Comparison of ENCODE assay signal across 8 cellular contexts in the genomic region with DNA sequence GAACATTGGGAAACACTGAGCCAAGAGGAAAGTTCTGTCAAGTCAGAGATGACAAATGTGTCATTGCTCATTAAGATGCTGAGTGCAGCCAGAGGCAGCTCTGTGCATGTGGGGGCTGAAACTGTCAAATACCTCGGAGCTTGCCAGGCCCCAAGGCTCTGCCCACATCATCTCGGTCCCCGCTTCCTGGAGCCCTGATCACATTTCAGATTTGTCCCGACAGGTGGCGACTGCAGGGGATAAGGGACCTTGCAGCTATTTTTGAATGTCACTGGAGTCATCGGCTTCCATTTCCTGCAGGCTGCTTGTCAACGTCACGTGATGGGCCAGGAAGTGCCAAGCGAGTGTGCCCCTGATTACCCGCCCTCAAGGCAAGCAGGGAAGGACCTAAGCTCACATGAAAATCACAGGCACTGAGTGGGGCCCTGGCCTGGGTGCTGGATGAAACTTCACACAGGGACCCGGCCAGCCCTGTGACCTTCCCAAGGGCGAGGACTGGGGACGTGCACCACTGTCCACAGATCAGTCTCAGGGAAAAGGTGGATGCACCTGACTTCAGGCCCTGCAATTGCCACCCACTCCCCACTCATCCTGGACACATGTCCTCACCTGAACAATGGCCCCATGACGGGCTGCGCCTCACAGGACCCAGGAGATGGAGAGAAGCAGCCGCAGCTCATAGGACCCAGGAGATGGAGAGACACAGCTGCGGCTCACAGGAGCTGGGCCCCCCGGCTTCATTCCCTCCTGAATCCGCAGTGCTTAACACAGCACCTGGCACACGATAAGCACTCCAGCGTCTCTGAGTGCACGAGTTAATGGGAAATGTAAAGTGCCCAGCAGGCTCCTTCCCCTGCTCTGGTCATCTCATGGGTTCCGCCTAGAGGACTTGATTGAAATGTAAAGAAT.
DNase-seq lines count a peak whose midpoint lies in the region; ATAC-seq and TF ChIP-seq lines count a peak whose summit lies in the region.

No MANE protein-coding gene starts in this region.

- no peaks in the 10 kb centered on the region for H3K27me3 Mint-ChIP-seq in endodermal cell (ENCODE audit: insufficient read depth)

- no peaks in the 10 kb centered on the region for H3K36me3 ChIP-seq in endodermal cell (ENCODE audit: control insufficient read depth, insufficient read depth, low read length)

- peak; percentile 65 for TF ChIP-seq CTCF in endodermal cell (conservative IDR thresholded peaks at IDR 0.05)

- H3K36me3 Mint-ChIP-seq in endodermal cell (ENCODE audit: low read depth): peaks cover 12% of the 10 kb centered on the region

- no peaks in the 10 kb centered on the region for H3K9me3 ChIP-seq in endodermal cell (ENCODE audit: control insufficient read depth, low read length)

- 67% methylated on average over 14 to 23 of the region's 23 CpGs for WGBS in endodermal cell (ENCODE audit: insufficient coverage in 1 of 2, insufficient read length in 1 of 2), 2 experiments

- DNase-seq in M059J (ENCODE audit: low read depth) (peak; percentile 41), endodermal cell (peak; percentile 91)
- peak; percentile 70 to 78 for DNase-seq in activated CD4-positive, alpha-beta T cell treated with anti-CD3 and anti-CD28 coated beads, Interleukin-2, amount 50 U/mL, for 48 hours
- DNase-seq in stimulated activated CD4-positive, alpha-beta T cell treated with anti-CD3 and anti-CD28 coated beads, Interleukin-15, amount 100 ng/mL, for 24 hours: peak; percentile 76

- H3K27ac Mint-ChIP-seq in endodermal cell: peak overlapping the region; percentile 92

- H3K4me3 Mint-ChIP-seq in endodermal cell: peak overlapping the region; percentile 23

- no peaks in the 10 kb centered on the region for H3K9me3 Mint-ChIP-seq in endodermal cell

- no peaks in the 10 kb centered on the region for H3K27me3 ChIP-seq in endodermal cell (ENCODE audit: control insufficient read depth, insufficient read depth, low read length, poor library complexity, severe bottlenecking)

- peaks cover 3% of the 10 kb centered on the region for H3K4me1 ChIP-seq in endodermal cell (ENCODE audit: control insufficient read depth, insufficient read depth, low read length)

- peaks cover 42% of the 10 kb centered on the region for H3K4me1 Mint-ChIP-seq in endodermal cell

- no peak overlapping the region for H3K27ac ChIP-seq in endodermal cell (ENCODE audit: low read depth, low read length)

- no peak overlapping the region for H3K9ac ChIP-seq in endodermal cell (ENCODE audit: extremely low read depth, low read length, poor library complexity, severe bottlenecking)

- ATAC-seq in HG02763 (IDR thresholded peaks at IDR 0.05; ENCODE audit: unreplicated experiment) (no peak), HG03139 (IDR thresholded peaks at IDR 0.05; ENCODE audit: unreplicated experiment) (no peak), GM21390 (IDR thresholded peaks at IDR 0.05; ENCODE audit: unreplicated experiment) (no peak), HG02588 (IDR thresholded peaks at IDR 0.05; ENCODE audit: unreplicated experiment) (no peak)

- no peak overlapping the region for H3K4me3 ChIP-seq in endodermal cell (ENCODE audit: low read length)

Comparison
In these comparisons a context has a peak if more than half of its experiments do, and no peak if none do; other contexts are left out.
1. DNase-seq: peak in every context shown above with its lines; median percentile 91 in endodermal cell; 76 in stimulated activated CD4-positive, alpha-beta T cell treated with anti-CD3 and anti-CD28 coated beads, Interleukin-15, amount 100 ng/mL, for 24 hours; 74 in activated CD4-positive, alpha-beta T cell treated with anti-CD3 and anti-CD28 coated beads, Interleukin-2, amount 50 U/mL, for 48 hours; 41 in M059J.